In the genomic region with DNA sequence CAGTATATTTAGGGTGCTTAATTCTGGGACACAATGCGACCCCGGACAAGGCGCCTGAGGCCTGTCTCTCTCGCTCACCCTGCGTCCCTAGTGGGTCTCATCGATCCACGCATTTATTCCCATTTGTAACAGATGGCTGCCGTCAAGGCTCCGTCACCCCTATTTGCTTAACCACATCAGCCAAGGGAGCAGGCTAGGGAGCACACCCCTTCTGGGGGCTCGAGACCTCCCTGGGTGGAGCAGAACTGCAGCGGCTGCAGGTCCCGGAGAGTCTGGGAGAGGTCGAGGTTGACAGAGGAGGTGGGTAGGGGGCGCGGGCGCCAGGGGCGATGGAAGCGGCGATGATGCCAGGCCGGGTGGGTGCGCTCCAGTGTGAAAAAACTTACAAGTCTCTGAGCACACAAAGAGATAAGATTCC, we compare ENCODE assay signal across 8 cellular contexts. TPM values are rescaled to one million over a fixed set of nuclear protein-coding genes. Genes with fewer than 3 reads are reported as not detected.
DNase-seq lines count a peak whose midpoint lies in the region; FAIRE-seq and TF ChIP-seq lines count a peak whose summit lies in the region.

No MANE protein-coding gene starts in this region.

- no TSS peak for BruUV-seq in MCF 10A (replicated peaks; lab: Mats Ljungman, UMichigan)

- peak overlapping the region; percentile 96 for H3K27ac Mint-ChIP-seq in MCF 10A (ENCODE audit: low read depth, unreplicated experiment)

- CTCF ChIA-PET in MCF 10A (lab: Yijun Ruan, JAX): interaction anchor here (1.0 to 1.9 kb wide), 4 partner anchors 10 to 18 kb away, joined by 3 to 5 read pairs (median 4); no protein-coding TSS in a partner anchor

- H3K27ac ChIP-seq in layer of hippocampus (ENCODE audit: low read depth, low read length): peak overlapping the region; percentile 72

- H3K9me3 Mint-ChIP-seq in MCF 10A (ENCODE audit: unreplicated experiment): no peaks in the 10 kb centered on the region

- intact Hi-C loops in MCF 10A (cut with micrococcal nuclease): loop anchor here (2.0 kb wide), 1 partner anchor 60 kb away; the partner anchor contains the start of gene SUPT20H

- peak overlapping the region; percentile 98 for H3K4me3 Mint-ChIP-seq in MCF 10A (ENCODE audit: unreplicated experiment)

- H3K4me1 Mint-ChIP-seq in MCF 10A (ENCODE audit: insufficient read depth, unreplicated experiment): peaks cover 31% of the 10 kb centered on the region

- FAIRE-seq in GM19239 (lab: Jason Lieb, UNC): no peak

- peak; percentile 28 for DNase-seq in NCI-H2171 treated with DMSO at 0.1 percent for 48 hours (lab: John Stamatoyannopoulos, UW)
- DNase-seq in NCI-H2171 (lab: John Stamatoyannopoulos, UW): no peak
- DNase-seq in T-helper 1 cell: peak in 4 of 5 donors; percentile 6 to 17 (median 11)
- no peak for DNase-seq in MCF 10A (ENCODE audit: unreplicated experiment)
- DNase-seq in stimulated activated CD4-positive, alpha-beta T cell treated with anti-CD3 and anti-CD28 coated beads, Interleukin-4, amount 100 ng/mL, for 4 hours: peak; percentile 12 to 23
- DNase-seq in GM19239 (ENCODE audit: insufficient read length, low spot score): no peak
- no peak for DNase-seq in GF-D8 (lab: John Stamatoyannopoulos, UW)

- TF ChIP-seq CTCF in MCF 10A (IDR thresholded peaks at IDR 0.05; ENCODE audit: unreplicated experiment): no peak

- H3K27me3 Mint-ChIP-seq in MCF 10A (ENCODE audit: insufficient read depth, unreplicated experiment): no peaks in the 10 kb centered on the region

- peaks cover 55% of the 10 kb centered on the region for H3K36me3 Mint-ChIP-seq in MCF 10A (ENCODE audit: insufficient read depth, unreplicated experiment)

- no peaks in the 10 kb centered on the region for H3K27me3 ChIP-seq in layer of hippocampus (ENCODE audit: control insufficient read depth, insufficient read depth, low read length)

- POLR2A ChIA-PET in MCF 10A (lab: Yijun Ruan, JAX): interaction anchor here (0.7 to 4.2 kb wide), 9 partner anchors 8 to 60 kb away, joined by 3 to 33 read pairs (median 4); partner anchors contain the start of gene SUPT20H

RNA-seq across cellular contexts. Expression of gene ALG5, which starts 0.5 kb away (rescaled TPM):
- 43.7 and 51.2 TPM in 2 replicates for total RNA-seq in MCF 10A (2022)

RNA-seq across cellular contexts. Expression of gene EXOSC8, which starts 2.0 kb away (rescaled TPM):
- 99.4 and 126 TPM in 2 replicates for total RNA-seq in MCF 10A (2022)

Comparison
In these comparisons a context has a peak if more than half of its experiments do, and no peak if none do; other contexts are left out.
1. DNase-seq: peak in NCI-H2171 treated with DMSO at 0.1 percent for 48 hours (single experiment), T-helper 1 cell (4 of 5) and stimulated activated CD4-positive, alpha-beta T cell treated with anti-CD3 and anti-CD28 coated beads, Interleukin-4, amount 100 ng/mL, for 4 hours (2 of 2); none in NCI-H2171 (single experiment), MCF 10A (single experiment), GM19239 (single experiment) and GF-D8 (single experiment).